12 cellular contexts compared by ENCODE assay signal in genomic region chr5:1883925-1884637, GRCh38. TPM values are rescaled to one million over a fixed set of nuclear protein-coding genes. Genes with fewer than 3 reads are reported as not detected.
DNase-seq lines count a peak whose midpoint lies in the region; ATAC-seq and TF ChIP-seq lines count a peak whose summit lies in the region.
"Had no signal": no experiment of that assay in that cellular context is flagged by ENCODE, and none has a peak within 500 bp of the region (broad histone marks: within the 10 kb centered on the region; RNA-seq: fewer than 3 reads in every experiment).

No MANE protein-coding gene starts in this region.

- H3K79me1 ChIP-seq in trophoblast cell (ENCODE audit: low read length), result peaks cover 5% of the 10 kb centered on the region

- peak overlapping the region; percentile 20 for H3K18ac ChIP-seq in trophoblast cell (ENCODE audit: low read length)

- H3K79me2 ChIP-seq in trophoblast cell (ENCODE audit: control insufficient read depth, insufficient read depth, low read length, poor library complexity), result no peaks in the 10 kb centered on the region

- H3K23ac ChIP-seq in trophoblast cell (ENCODE audit: low read length), result no peak overlapping the region

- no peak overlapping the region for H3K9ac ChIP-seq in HUES64 (ENCODE audit: low read depth, low read length)
- H3K9ac ChIP-seq in trophoblast cell (ENCODE audit: low read length), result no peak overlapping the region

- no peak overlapping the region for H2AFZ ChIP-seq in trophoblast cell (ENCODE audit: insufficient read depth, low read length, poor library complexity)

- no peak overlapping the region for H2BK120ac ChIP-seq in trophoblast cell (ENCODE audit: insufficient read depth, low read length, poor library complexity)

- H2AK5ac ChIP-seq in trophoblast cell (ENCODE audit: low read length), result no peak overlapping the region

- H2BK12ac ChIP-seq in trophoblast cell (ENCODE audit: low read length), result no peak overlapping the region

- no peak for ATAC-seq in HG03097 (IDR thresholded peaks at IDR 0.05; ENCODE audit: low FRiP score, unreplicated experiment)

- peak overlapping the region; percentile 32 for H3K4me3 ChIP-seq in HUES64 (ENCODE audit: low read length)
- H3K4me3 ChIP-seq in esophagus squamous epithelium, result peak overlapping the region; percentile 52 to 64 (median 61)
- H3K4me3 ChIP-seq in trophoblast cell (ENCODE audit: low read depth, low read length), result no peak overlapping the region

- H3K27me3 ChIP-seq in HUES64 (ENCODE audit: insufficient read depth, low read length) (peaks cover 100% of the 10 kb centered on the region), esophagus squamous epithelium (peaks cover 0 to 100% (median 15%) of the 10 kb centered on the region in 4 donors), trophoblast cell (ENCODE audit: insufficient read depth, low read length) (peaks cover 89% of the 10 kb centered on the region)

- intact Hi-C loops in esophagus squamous epithelium (cut with DNase I), result no loop called here

- H3K4ac ChIP-seq in trophoblast cell (ENCODE audit: low read depth, low read length), result no peak overlapping the region

- no peak overlapping the region for H4K12ac ChIP-seq in trophoblast cell (ENCODE audit: low read depth, low read length)

- TF ChIP-seq POLR2A in esophagus squamous epithelium (IDR thresholded peaks at IDR 0.05), result peak in 1 of 4 donors; percentile 20

- H2BK5ac ChIP-seq in trophoblast cell (ENCODE audit: low read depth, low read length, poor library complexity), result no peak overlapping the region

- H4K8ac ChIP-seq in trophoblast cell (ENCODE audit: low read depth, low read length), result no peak overlapping the region

- TF ChIP-seq CTCF in esophagus squamous epithelium (IDR thresholded peaks at IDR 0.05), result no peak

- peak overlapping the region; percentile 75 for H3K4me2 ChIP-seq in trophoblast cell (ENCODE audit: low read length)

- 2% methylated on average over 47 of the region's 49 CpGs for WGBS in HUES64
- WGBS in esophagus squamous epithelium, 2 donors, result 0 to 3% methylated on average over 18 to 23 of the region's 49 CpGs
- WGBS in trophoblast cell (ENCODE audit: extremely low coverage, insufficient coverage, insufficient read length), result no CpG with 5 or more reads among the region's 49 CpGs

- H3K9me3 ChIP-seq in HUES64 (ENCODE audit: insufficient read depth, low read depth, low read length) (no peaks in the 10 kb centered on the region), esophagus squamous epithelium (no peaks in the 10 kb centered on the region), trophoblast cell (ENCODE audit: insufficient read depth, low read depth, low read length) (peaks cover 29% of the 10 kb centered on the region)

- H3K14ac ChIP-seq in trophoblast cell (ENCODE audit: low read length), result no peak overlapping the region

- no peaks in the 10 kb centered on the region for H3K36me3 ChIP-seq in HUES64 (ENCODE audit: insufficient read depth, low read length)
- peaks cover 0 to 17% (median 0%) of the 10 kb centered on the region in 3 donors for H3K36me3 ChIP-seq in esophagus squamous epithelium
- H3K36me3 ChIP-seq in trophoblast cell (ENCODE audit: control insufficient read depth in 1 of 2, insufficient read depth in 2 of 2, low read length in 2 of 2), result peaks cover 0 to 5% of the 10 kb centered on the region in 2 experiments

- peak; percentile 20 for DNase-seq in DMS79 treated with DMSO at 0.1 percent for 48 hours (lab: John Stamatoyannopoulos, UW)
- DNase-seq in DMS79 (lab: John Stamatoyannopoulos, UW), result no peak
- no peak for DNase-seq in esophagus squamous epithelium (lab: John Stamatoyannopoulos, UW)
- DNase-seq in trophoblast cell, result no peak
- DNase-seq in NCI-H1694 treated with DMSO at 0.1 percent for 48 hours (lab: John Stamatoyannopoulos, UW), result no peak
- DNase-seq in NOMO-1 treated with dmso at 0.1 percent for 144 hours (lab: John Stamatoyannopoulos, UW; ENCODE audit: unreplicated experiment), result no peak
- DNase-seq: activated CD4-positive, CD25-positive, alpha-beta regulatory T cell; EL had no signal

- H4K91ac ChIP-seq in trophoblast cell (ENCODE audit: low read depth, low read length), result peak overlapping the region; percentile 22

- H3K4me1 ChIP-seq in HUES64 (ENCODE audit: insufficient read depth, low read length) (peaks cover 15% of the 10 kb centered on the region), esophagus squamous epithelium (peaks cover 29 to 80% (median 32%) of the 10 kb centered on the region in 3 donors), trophoblast cell (ENCODE audit: control insufficient read depth in 1 of 2, insufficient read depth in 2 of 2, low read length in 2 of 2) (peaks cover 20 to 40% of the 10 kb centered on the region in 2 experiments)

- H3K27ac ChIP-seq in HUES64 (ENCODE audit: low read depth, low read length) (no peak overlapping the region), esophagus squamous epithelium (peak overlapping the region; percentile 75 to 94 (median 82)), trophoblast cell (ENCODE audit: low read depth, low read length) (no peak overlapping the region)
- H3K27ac ChIP-seq: 22Rv1 had no signal

RNA-seq across cellular contexts. Expression of gene IRX4, which starts 1.4 kb away (rescaled TPM):
- 0.75 TPM for polyA plus RNA-seq in HUES64 (2013, experiment 1 of 2)
- polyA plus RNA-seq in HUES64 (2013, experiment 2 of 2), result 0.32 TPM
- 10 to 100 TPM; 22.1 to 36.2 (median 29.1) TPM for total RNA-seq in esophagus squamous epithelium
- 25.8 and 26.3 TPM in 2 replicates for polyA plus RNA-seq in trophoblast cell (2013)
- total RNA-seq: posterior vena cava had no signal

Comparison
In these comparisons a context has a peak if more than half of its experiments do, and no peak if none do; other contexts are left out.
1. H3K27ac ChIP-seq: peak in esophagus squamous epithelium (4 of 4); none in HUES64 (single experiment) and trophoblast cell (single experiment).